In genomic region chr2:109355192-109355843, GRCh38 we compare ENCODE assay signal across 16 cellular contexts.
DNase-seq lines count a peak whose midpoint lies in the region; ATAC-seq, FAIRE-seq and TF ChIP-seq lines count a peak whose summit lies in the region.
"Had no signal": no experiment of that assay in that cellular context is flagged by ENCODE, and none has a peak within 500 bp of the region (broad histone marks: within the 10 kb centered on the region; RNA-seq: fewer than 3 reads in every experiment).

No MANE protein-coding gene starts in this region.

- TF ChIP-seq POLR2A in K562 (conservative IDR thresholded peaks at IDR 0.05) = no peak

- H3K4me2 ChIP-seq in K562 (ENCODE audit: insufficient read depth, low read length) = no peak overlapping the region
- H3K4me2 ChIP-seq: KMS-11 had no signal

- H3K9me3 ChIP-seq in K562 (replicated peaks; ENCODE audit: control insufficient read depth, insufficient read depth, low read depth, low read length) (no peaks in the 10 kb centered on the region), tibial artery (no peaks in the 10 kb centered on the region)
- H3K9me3 ChIP-seq: SJSA1 had no signal

- no peak overlapping the region for H3K4me3 Mint-ChIP-seq in osteocyte (ENCODE audit: unreplicated experiment)
- H3K4me3 Mint-ChIP-seq: CD14-positive monocyte had no signal

- H3K36me3 ChIP-seq in K562 (ENCODE audit: control insufficient read depth, insufficient read depth, low read length) (no peaks in the 10 kb centered on the region), tibial artery (peaks cover 0 to 8% (median 0%) of the 10 kb centered on the region in 3 donors)
- H3K36me3 ChIP-seq: SJSA1 had no signal

- ATAC-seq in K562 = no peak
- no peak for ATAC-seq in esophagus mucosa
- no peak for ATAC-seq in GM21717 (IDR thresholded peaks at IDR 0.05; ENCODE audit: unreplicated experiment)

- POLR2A ChIA-PET in K562 (lab: Yijun Ruan, JAX) = no interaction called here

- H3K9me1 ChIP-seq in K562 (ENCODE audit: control insufficient read depth, insufficient read depth, low read length) = no peaks in the 10 kb centered on the region

- H3K9me3 Mint-ChIP-seq in osteocyte (ENCODE audit: unreplicated experiment) = peaks cover 11% of the 10 kb centered on the region

- no peak for TF ChIP-seq RAD21 in K562 (CRISPR knock-in tag; conservative IDR thresholded peaks at IDR 0.05 in 1 of 2, IDR thresholded peaks at IDR 0.05 in 1 of 2)

- H3K36me3 Mint-ChIP-seq in osteocyte (ENCODE audit: unreplicated experiment) = peaks cover 40% of the 10 kb centered on the region
- H3K36me3 Mint-ChIP-seq: CD14-positive monocyte had no signal

- H3K27ac Mint-ChIP-seq in osteocyte (ENCODE audit: unreplicated experiment) = no peak overlapping the region
- H3K27ac Mint-ChIP-seq: CD14-positive monocyte had no signal

- H2AFZ ChIP-seq in K562 (ENCODE audit: low read depth, low read length) = no peak overlapping the region

- CTCF ChIA-PET in K562 (lab: Yijun Ruan, JAX; ENCODE audit: low intra/inter-chr PET ratio) = no interaction called here

- peak; percentile 9 for DNase-seq in activated CD8-positive, alpha-beta memory T cell treated with anti-CD3 and anti-CD28 coated beads for 24 hours
- DNase-seq in activated CD8-positive, alpha-beta memory T cell treated with anti-CD3 and anti-CD28 coated beads, Interleukin-2, amount 50 U/mL, for 4 hours = no peak
- no peak for DNase-seq in K562 (ENCODE audit: extremely low read depth in 1 of 4, low spot score in 3 of 4)
- DNase-seq in osteocyte (ENCODE audit: extremely low spot score, unreplicated experiment) = peak; percentile 40
- no peak for DNase-seq in hippocampal formation (lab: John Stamatoyannopoulos, UW)
- DNase-seq in tibial artery = no peak
- DNase-seq: NCI-H1417, NCI-H187, NCI-H226 had no signal

- no peak for FAIRE-seq in K562 (lab: Jason Lieb, UNC)
- FAIRE-seq: G401.6 had no signal

- H3K79me2 ChIP-seq in K562 (ENCODE audit: control insufficient read depth, insufficient read depth, low read length) = no peaks in the 10 kb centered on the region

- no TSS peak for BruUV-seq in K562 (replicated peaks; lab: Mats Ljungman, UMichigan)

- H3K27ac ChIP-seq in K562 (ENCODE audit: extremely low read depth, low read depth, low read length) (no peak overlapping the region), tibial artery (no peak overlapping the region)
- H3K27ac ChIP-seq: 22Rv1, KMS-11, SJSA1 had no signal

- 0% methylated on average over 8 of the region's 8 CpGs for WGBS in K562 (ENCODE audit: insufficient coverage, low coverage, missing lambda C conversion rate)

- H3K27me3 Mint-ChIP-seq in osteocyte (ENCODE audit: unreplicated experiment) = no peaks in the 10 kb centered on the region

- H3K4me3 ChIP-seq in K562 (no peak overlapping the region), tibial artery (no peak overlapping the region)
- H3K4me3 ChIP-seq: SJSA1 had no signal

- intact Hi-C loops in K562 (cut with micrococcal nuclease) = no loop called here
- intact Hi-C loops in tibial artery (cut with DNase I; ENCODE audit: low total_unique reads) = no loop called here

- H3K4me1 ChIP-seq in K562 (replicated peaks in 1 of 2; ENCODE audit: control insufficient read depth in 2 of 2, insufficient read depth in 2 of 2, low read length in 2 of 2) (no peaks in the 10 kb centered on the region), tibial artery (peaks cover 0 to 20% (median 10%) of the 10 kb centered on the region in 4 donors)

- TF ChIP-seq EP300 in K562 (IDR thresholded peaks at IDR 0.05; ENCODE audit: low read length) = no peak

- no peak for TF ChIP-seq CTCF in K562 (IDR thresholded peaks at IDR 0.05 in 2 of 3, conservative IDR thresholded peaks at IDR 0.05 in 1 of 3; ENCODE audit: insufficient read depth in 2 of 3, low read depth in 1 of 3, low read length in 3 of 3)
- no peak for TF ChIP-seq CTCF in osteocyte (IDR thresholded peaks at IDR 0.05)
- no peak for TF ChIP-seq CTCF in tibial artery (IDR thresholded peaks at IDR 0.05)

- H3K27me3 ChIP-seq in K562 (ENCODE audit: control insufficient read depth in 2 of 2, insufficient read depth in 2 of 2, low read length in 2 of 2) (peaks cover 0 to 8% of the 10 kb centered on the region in 2 experiments; a peak in 2 of 5 replicates), tibial artery (no peaks in the 10 kb centered on the region)
- H3K27me3 ChIP-seq: SJSA1 had no signal

- H3K4me1 Mint-ChIP-seq in osteocyte (ENCODE audit: unreplicated experiment) = peaks cover 43% of the 10 kb centered on the region

- no peaks in the 10 kb centered on the region for H4K20me1 ChIP-seq in K562 (replicated peaks; ENCODE audit: control insufficient read depth, insufficient read depth, low read length)

- in situ Hi-C loops in K562 (cut with MboI) = no loop called here

- no peak overlapping the region for H3K9ac ChIP-seq in K562 (ENCODE audit: insufficient read depth in 1 of 2, low read depth in 2 of 2, low read length in 2 of 2)
- H3K9ac ChIP-seq: KMS-11 had no signal

TF ChIP-seq in K562, 482 proteins besides CTCF, POLR2A, EP300 and RAD21:
- peak; percentile 88 for TF ChIP-seq ZBTB40 (IDR thresholded peaks at IDR 0.05)
- TF ChIP-seq ZBTB40 (CRISPR knock-in tag; IDR thresholded peaks at IDR 0.05) = peak; percentile 72
- no peak for TF ChIP-seq WHSC1 (IDR thresholded peaks at IDR 0.05; ENCODE audit: low read length)
- no peak for TF ChIP-seq ZNF282 (CRISPR knock-in tag; IDR thresholded peaks at IDR 0.05)

Comparison
In these comparisons a context has a peak if more than half of its experiments do, and no peak if none do; other contexts are left out.
1. DNase-seq: peak in activated CD8-positive, alpha-beta memory T cell treated with anti-CD3 and anti-CD28 coated beads for 24 hours (single experiment) and osteocyte (single experiment); none in activated CD8-positive, alpha-beta memory T cell treated with anti-CD3 and anti-CD28 coated beads, Interleukin-2, amount 50 U/mL, for 4 hours (single experiment), K562 (0 of 4), hippocampal formation (0 of 2) and tibial artery (0 of 2).